ENCODE assay signal across 8 cellular contexts in the genomic region with DNA sequence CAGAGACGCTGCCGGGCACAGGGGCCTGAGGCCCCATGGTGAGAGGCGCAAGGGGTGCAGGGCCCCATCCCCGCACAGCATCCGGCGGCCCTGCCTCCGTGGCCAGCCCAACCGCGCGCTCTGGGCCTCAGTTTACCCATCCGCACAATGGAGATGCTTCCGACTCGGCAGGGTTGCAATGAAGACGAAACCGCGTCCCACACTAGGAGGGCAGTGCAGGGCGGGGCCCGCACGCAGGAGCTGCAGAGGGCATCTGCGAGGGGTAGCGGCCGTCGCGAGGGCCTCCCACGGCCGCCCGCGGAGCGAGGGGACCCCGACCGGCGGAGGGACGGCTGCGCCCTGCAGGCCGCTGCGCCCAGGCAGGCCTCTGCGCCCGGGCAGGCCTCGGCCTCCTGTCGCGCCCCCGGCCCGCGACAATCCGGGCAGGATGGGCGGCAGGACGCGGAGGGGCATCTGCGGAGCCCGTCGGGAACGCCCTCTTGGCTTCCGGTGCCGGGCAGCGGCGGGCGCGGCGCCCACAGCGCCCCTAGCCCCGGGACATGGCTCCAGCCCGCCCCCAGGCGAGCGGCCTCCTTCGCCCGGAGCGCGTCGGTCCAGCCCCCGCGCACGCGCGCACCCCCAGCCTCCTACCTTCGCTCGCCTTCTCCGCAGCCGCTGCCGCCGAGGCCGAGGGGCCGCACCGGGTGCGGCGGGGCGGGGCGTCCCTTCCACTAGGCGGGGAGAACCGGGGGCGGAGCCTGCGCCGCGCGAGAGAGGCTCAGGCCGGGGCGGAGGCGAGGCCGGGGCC. TPM values are rescaled to one million over a fixed set of nuclear protein-coding genes. Genes with fewer than 3 reads are reported as not detected.
A peak's percentile ranks its signal among the peaks of the same experiment; 100 is the strongest.
DNase-seq lines count a peak whose midpoint lies in the region; ATAC-seq and TF ChIP-seq lines count a peak whose summit lies in the region.

No MANE protein-coding gene starts in this region.

- H3K27ac ChIP-seq in OCI-LY1 (ENCODE audit: low read depth, low read length, poor library complexity, severe bottlenecking): no peak overlapping the region

- peaks cover 15% of the 10 kb centered on the region for H3K4me1 ChIP-seq in OCI-LY1 (ENCODE audit: insufficient read depth, low read length, severe bottlenecking)

- peak; percentile 82 for ATAC-seq in GM21515 (IDR thresholded peaks at IDR 0.05; ENCODE audit: unreplicated experiment)

- H3K27me3 Mint-ChIP-seq in Calu3 (ENCODE audit: unreplicated experiment): no peaks in the 10 kb centered on the region

- H3K36me3 ChIP-seq in OCI-LY1 (ENCODE audit: insufficient read depth, low read length): no peaks in the 10 kb centered on the region

- no peaks in the 10 kb centered on the region for H3F3A ChIP-seq in OCI-LY1 (ENCODE audit: insufficient read depth, low read length)

- peak overlapping the region; percentile 74 for H3K9ac ChIP-seq in OCI-LY1 (ENCODE audit: low read length)

- H3K79me2 ChIP-seq in OCI-LY1 (ENCODE audit: insufficient read depth, low read length): no peaks in the 10 kb centered on the region

- CTCF ChIA-PET in Calu3 (lab: Charles Lee): interaction anchor here (0.7 kb wide), 1 partner anchor 22 kb away, joined by 5 read pairs; no protein-coding TSS in a partner anchor

- H3K9me2 ChIP-seq in OCI-LY1 (ENCODE audit: low read depth, low read length): no peaks in the 10 kb centered on the region

- no peak overlapping the region for H3K27ac Mint-ChIP-seq in Calu3 (ENCODE audit: unreplicated experiment)

- no peaks in the 10 kb centered on the region for H3K4me1 Mint-ChIP-seq in Calu3 (ENCODE audit: low read depth, unreplicated experiment)

- H4K20me1 ChIP-seq in OCI-LY1 (ENCODE audit: insufficient read depth, low read length): no peaks in the 10 kb centered on the region

- H3K4me2 ChIP-seq in OCI-LY1 (ENCODE audit: low read length): peak overlapping the region; percentile 99

- H3K4me3 Mint-ChIP-seq in Calu3 (ENCODE audit: low read depth, unreplicated experiment): peak overlapping the region; percentile 74

- H3K36me3 Mint-ChIP-seq in Calu3 (ENCODE audit: insufficient read depth, unreplicated experiment): peaks cover 21% of the 10 kb centered on the region

- BruUV-seq in Calu3 (replicated peaks; lab: Mats Ljungman, UMichigan): no TSS peak

- intact Hi-C loops in Calu3 (cut with micrococcal nuclease; ENCODE audit: unreplicated experiment): no loop called here

- TF ChIP-seq CTCF in Calu3 (IDR thresholded peaks at IDR 0.05; ENCODE audit: unreplicated experiment): no peak
- peak; percentile 18; the same call in 1 of the 2 replicates for TF ChIP-seq CTCF in OCI-LY1 (IDR thresholded peaks at IDR 0.05; ENCODE audit: low read length)
- no peak for TF ChIP-seq CTCF in epithelial cell of esophagus (IDR thresholded peaks at IDR 0.05; ENCODE audit: insufficient read depth, low read depth, low read length, missing control alignments)

- no peak overlapping the region for H2AFZ ChIP-seq in OCI-LY1 (ENCODE audit: low read length)

- peak overlapping the region; percentile 67 for H3K4me3 ChIP-seq in OCI-LY1 (ENCODE audit: low read depth, low read length, poor library complexity, severe bottlenecking)
- H3K4me3 ChIP-seq in epithelial cell of esophagus (ENCODE audit: low read length): peak overlapping the region; percentile 68

- no peaks in the 10 kb centered on the region for H3K9me3 Mint-ChIP-seq in Calu3 (ENCODE audit: low read depth, unreplicated experiment)

- no peaks in the 10 kb centered on the region for H3K9me3 ChIP-seq in OCI-LY1 (ENCODE audit: low read length)

- H3K27me3 ChIP-seq in OCI-LY1 (ENCODE audit: insufficient read depth, low read length): no peaks in the 10 kb centered on the region

- DNase-seq in Calu3 (peak; percentile 90), HuH-7.5 (ENCODE audit: low spot score) (peak; percentile 85), activated T-cell treated with anti-CD3 and anti-CD28 coated beads for 1 hour (ENCODE audit: low read depth) (peak; percentile 79), epithelial cell of esophagus (ENCODE audit: low read depth) (peak; percentile 74), mucosa of gallbladder (ENCODE audit: low spot score) (peak; percentile 88)
- DNase-seq in stimulated activated CD8-positive, alpha-beta memory T cell treated with anti-CD3 and anti-CD28 coated beads, Interleukin-4, amount 100 ng/mL, for 1 hour (ENCODE audit: low read depth in 2 of 2, low spot score in 1 of 2): peak; percentile 66 to 70

RNA-seq across cellular contexts. Expression of gene RNU1-1, which starts 15.3 kb away (rescaled TPM):
- total RNA-seq in Calu3 (2022): 1,678 and 1,905 TPM in 2 replicates
- total RNA-seq in mucosa of gallbladder: 1,358 TPM

RNA-seq across cellular contexts. Expression of gene NECAP2, which starts 58.2 kb away (rescaled TPM):
- total RNA-seq in Calu3 (2022) (28.1 and 30.7 TPM in 2 replicates), mucosa of gallbladder (46.4 TPM)
